2 cellular contexts compared by ENCODE assay signal in the genomic region with DNA sequence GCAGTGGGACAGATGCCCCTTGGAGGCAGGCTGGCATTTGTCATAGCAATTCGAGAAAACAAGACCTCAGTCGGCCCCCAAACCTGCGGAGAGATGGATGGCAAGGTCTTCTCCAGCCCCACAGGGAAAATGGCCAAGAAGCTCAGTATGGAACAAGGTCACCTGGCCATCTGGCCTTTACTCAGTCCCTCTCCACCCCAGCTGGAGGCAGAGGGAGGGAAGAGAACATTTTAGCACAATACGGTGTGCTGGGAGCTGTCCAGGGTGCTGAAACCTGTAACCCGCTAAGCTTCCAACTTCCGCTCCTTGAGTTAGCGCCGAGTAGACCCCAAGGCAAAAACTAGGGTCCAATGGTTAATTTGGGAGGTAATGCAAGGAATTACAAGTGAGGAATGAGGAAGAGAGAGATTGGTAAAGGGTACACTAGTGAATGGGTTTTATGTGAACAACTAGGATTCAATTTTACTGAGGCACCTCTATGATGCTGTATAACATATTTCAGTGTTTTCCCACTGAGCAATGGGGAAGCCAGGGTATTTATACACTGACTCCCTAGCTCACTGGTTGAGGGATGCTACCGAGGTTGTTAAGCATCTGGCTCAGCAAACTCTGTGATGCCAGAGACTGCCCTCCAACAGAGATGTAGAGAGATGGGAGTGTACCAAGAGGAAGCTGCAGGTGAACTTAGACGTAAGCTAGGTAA.
TF ChIP-seq lines count a peak whose summit lies in the region.

No MANE protein-coding gene starts in this region.

TF ChIP-seq in IMR-90, 13 proteins besides CTCF, POLR2A, EP300 and RAD21:
- TF ChIP-seq BHLHE40 (IDR thresholded peaks at IDR 0.05; ENCODE audit: low read depth, low read length) (no peak), RFX5 (IDR thresholded peaks at IDR 0.05; ENCODE audit: low read depth, low read length) (no peak), MAZ (IDR thresholded peaks at IDR 0.05; ENCODE audit: borderline replicate concordance, low read depth, low read length) (no peak), NFE2L2 (IDR thresholded peaks at IDR 0.05; ENCODE audit: low read depth, low read length) (no peak), CEBPB (IDR thresholded peaks at IDR 0.05; ENCODE audit: low read depth, low read length) (no peak), RCOR1 (IDR thresholded peaks at IDR 0.05; ENCODE audit: insufficient replicate concordance, low read length) (no peak), CHD1 (IDR thresholded peaks at IDR 0.05; ENCODE audit: low read depth, low read length) (no peak), MAFK (IDR thresholded peaks at IDR 0.05; ENCODE audit: low read depth, low read length) (no peak), SMC3 (IDR thresholded peaks at IDR 0.05; ENCODE audit: low read depth, low read length) (no peak), MXI1 (IDR thresholded peaks at IDR 0.05; ENCODE audit: borderline replicate concordance, low read depth, low read length) (no peak), FOS (IDR thresholded peaks at IDR 0.05; ENCODE audit: low read depth, low read length) (no peak)
- TF ChIP-seq, protein P1, sequence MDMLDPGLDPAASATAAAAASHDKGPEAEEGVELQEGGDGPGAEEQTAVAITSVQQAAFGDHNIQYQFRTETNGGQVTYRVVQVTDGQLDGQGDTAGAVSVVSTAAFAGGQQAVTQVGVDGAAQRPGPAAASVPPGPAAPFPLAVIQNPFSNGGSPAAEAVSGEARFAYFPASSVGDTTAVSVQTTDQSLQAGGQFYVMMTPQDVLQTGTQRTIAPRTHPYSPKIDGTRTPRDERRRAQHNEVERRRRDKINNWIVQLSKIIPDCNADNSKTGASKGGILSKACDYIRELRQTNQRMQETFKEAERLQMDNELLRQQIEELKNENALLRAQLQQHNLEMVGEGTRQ (IDR thresholded peaks at IDR 0.05; ENCODE audit: low read depth, low read length): no peak
- TF ChIP-seq, protein P2, sequence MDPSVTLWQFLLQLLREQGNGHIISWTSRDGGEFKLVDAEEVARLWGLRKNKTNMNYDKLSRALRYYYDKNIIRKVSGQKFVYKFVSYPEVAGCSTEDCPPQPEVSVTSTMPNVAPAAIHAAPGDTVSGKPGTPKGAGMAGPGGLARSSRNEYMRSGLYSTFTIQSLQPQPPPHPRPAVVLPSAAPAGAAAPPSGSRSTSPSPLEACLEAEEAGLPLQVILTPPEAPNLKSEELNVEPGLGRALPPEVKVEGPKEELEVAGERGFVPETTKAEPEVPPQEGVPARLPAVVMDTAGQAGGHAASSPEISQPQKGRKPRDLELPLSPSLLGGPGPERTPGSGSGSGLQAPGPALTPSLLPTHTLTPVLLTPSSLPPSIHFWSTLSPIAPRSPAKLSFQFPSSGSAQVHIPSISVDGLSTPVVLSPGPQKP (IDR thresholded peaks at IDR 0.05; ENCODE audit: borderline replicate concordance, low read depth, low read length): no peak

TF ChIP-seq in endothelial cell of umbilical vein, 7 proteins besides CTCF, POLR2A, EP300 and RAD21:
- TF ChIP-seq JUN (IDR thresholded peaks at IDR 0.05; ENCODE audit: borderline replicate concordance, insufficient read depth, insufficient read length, low read depth) (no peak), EZH2 (IDR thresholded peaks at IDR 0.05; ENCODE audit: borderline replicate concordance, low read depth, low read length, severe bottlenecking) (no peak), FOS (IDR thresholded peaks at IDR 0.05; ENCODE audit: borderline replicate concordance, insufficient read depth, low read length) (no peak), GATA2 (IDR thresholded peaks at IDR 0.05; ENCODE audit: insufficient read depth, insufficient read length, low read depth, low read length) (no peak), POLR2AphosphoS5 (IDR thresholded peaks at IDR 0.05; ENCODE audit: insufficient read depth, low read depth, low read length) (no peak), MYC (IDR thresholded peaks at IDR 0.05; ENCODE audit: low read depth, low read length) (no peak)
- TF ChIP-seq, protein P3, sequence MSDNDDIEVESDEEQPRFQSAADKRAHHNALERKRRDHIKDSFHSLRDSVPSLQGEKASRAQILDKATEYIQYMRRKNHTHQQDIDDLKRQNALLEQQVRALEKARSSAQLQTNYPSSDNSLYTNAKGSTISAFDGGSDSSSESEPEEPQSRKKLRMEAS (IDR thresholded peaks at IDR 0.05; ENCODE audit: insufficient read depth, insufficient read length): no peak
TF ChIP-seq in endothelial cell of umbilical vein: peak in this region for 0.
